In genomic region chr2:8515864-8516533, GRCh38 we compare ENCODE assay signal across 9 cellular contexts.
DNase-seq lines count a peak whose midpoint lies in the region; ATAC-seq, FAIRE-seq and TF ChIP-seq lines count a peak whose summit lies in the region.
"Had no signal": no experiment of that assay in that cellular context is flagged by ENCODE, and none has a peak within 500 bp of the region (broad histone marks: within the 10 kb centered on the region; RNA-seq: fewer than 3 reads in every experiment).

No MANE protein-coding gene starts in this region.

- no peaks in the 10 kb centered on the region for H3K9me3 ChIP-seq in MM.1S (replicated peaks; ENCODE audit: insufficient read depth, low read length)
- H3K9me3 ChIP-seq in ascending aorta, result no peaks in the 10 kb centered on the region

- peaks cover 52% of the 10 kb centered on the region for H3K4me1 ChIP-seq in MM.1S (ENCODE audit: low read length)
- H3K4me1 ChIP-seq in ascending aorta, result peaks cover 0 to 7% of the 10 kb centered on the region in 2 donors

- H3K9me2 ChIP-seq in MM.1S (replicated peaks; ENCODE audit: insufficient read depth, low read length), result no peaks in the 10 kb centered on the region

- peak overlapping the region; percentile 31 to 50 for H3K4me3 Mint-ChIP-seq in activated T-cell treated with anti-CD3 and anti-CD28 coated beads, Interleukin-2, amount 50 U/mL, for 72 hours

- H2AFZ ChIP-seq in MM.1S (ENCODE audit: low read length), result peak overlapping the region; percentile 17; the same call in 1 of the 2 replicates

- TF ChIP-seq CTCF in MM.1S (IDR thresholded peaks at IDR 0.05; ENCODE audit: low read length), result peak; percentile 48
- TF ChIP-seq CTCF in ascending aorta (IDR thresholded peaks at IDR 0.05), result no peak

- peak overlapping the region; percentile 72 for H3K9ac ChIP-seq in MM.1S (ENCODE audit: low read length)

- H3K4me3 ChIP-seq in MM.1S (ENCODE audit: low read length) (peak overlapping the region; percentile 8; the same call in 1 of the 2 replicates), ascending aorta (no peak overlapping the region)

- H3K36me3 ChIP-seq in MM.1S (replicated peaks; ENCODE audit: insufficient read depth, low read length) (no peaks in the 10 kb centered on the region), ascending aorta (no peaks in the 10 kb centered on the region)

- DNase-seq in MM.1S, result peak; percentile 83
- peak; percentile 23 to 37 for DNase-seq in activated T-cell treated with anti-CD3 and anti-CD28 coated beads, Interleukin-2, amount 50 U/mL, for 72 hours
- no peak for DNase-seq in ascending aorta (ENCODE audit: low spot score in 2 of 2)
- no peak for DNase-seq in NCI-H2227 (lab: John Stamatoyannopoulos, UW; ENCODE audit: unreplicated experiment)
- no peak for DNase-seq in HTR-8/SVneo (ENCODE audit: insufficient read length, low spot score)
- no peak for DNase-seq in GF-D8 (lab: John Stamatoyannopoulos, UW)

- no peak for FAIRE-seq in HTR-8/SVneo (lab: Jason Lieb, UNC)
- FAIRE-seq: endothelial cell of umbilical vein had no signal

- H3K27ac ChIP-seq in MM.1S (ENCODE audit: low read length) (peak overlapping the region; percentile 94), ascending aorta (no peak overlapping the region)

- intact Hi-C loops in ascending aorta (cut with DNase I), result no loop called here

- H3K27me3 ChIP-seq in MM.1S (replicated peaks; ENCODE audit: insufficient read depth, low read length), result no peaks in the 10 kb centered on the region
- H3K27me3 ChIP-seq in ascending aorta, result no peaks in the 10 kb centered on the region

- peaks cover 7 to 12% of the 10 kb centered on the region in 2 donors for H3K9me3 Mint-ChIP-seq in activated T-cell treated with anti-CD3 and anti-CD28 coated beads, Interleukin-2, amount 50 U/mL, for 72 hours

- peaks cover 15 to 21% of the 10 kb centered on the region in 2 donors for H3K36me3 Mint-ChIP-seq in activated T-cell treated with anti-CD3 and anti-CD28 coated beads, Interleukin-2, amount 50 U/mL, for 72 hours (ENCODE audit: insufficient read depth in 2 of 2)

- ATAC-seq in GM18498 (IDR thresholded peaks at IDR 0.05; ENCODE audit: unreplicated experiment) (peak; percentile 45), GM21515 (IDR thresholded peaks at IDR 0.05; ENCODE audit: unreplicated experiment) (peak; percentile 48)
- ATAC-seq in activated T-cell treated with anti-CD3 and anti-CD28 coated beads, Interleukin-2, amount 50 U/mL, for 72 hours (replicated peaks in 1 of 2), result peak; percentile 22 to 34

- peaks cover 84% of the 10 kb centered on the region for H3K4me1 Mint-ChIP-seq in activated T-cell treated with anti-CD3 and anti-CD28 coated beads, Interleukin-2, amount 50 U/mL, for 72 hours (ENCODE audit: low read depth)

- H3K4me2 ChIP-seq in MM.1S (ENCODE audit: low read depth, low read length), result peak overlapping the region; percentile 75

- H3F3A ChIP-seq in MM.1S (ENCODE audit: insufficient read depth, low read length), result peaks cover 28% of the 10 kb centered on the region

- H3K27ac Mint-ChIP-seq in activated T-cell treated with anti-CD3 and anti-CD28 coated beads, Interleukin-2, amount 50 U/mL, for 72 hours, result no peak overlapping the region

- no peaks in the 10 kb centered on the region for H3K27me3 Mint-ChIP-seq in activated T-cell treated with anti-CD3 and anti-CD28 coated beads, Interleukin-2, amount 50 U/mL, for 72 hours (ENCODE audit: low read depth)

- H3K79me2 ChIP-seq in MM.1S (ENCODE audit: low read length), result no peaks in the 10 kb centered on the region

- no peaks in the 10 kb centered on the region for H4K20me1 ChIP-seq in MM.1S (ENCODE audit: insufficient read depth, low read length)

Comparison
In these comparisons a context has a peak if more than half of its experiments do, and no peak if none do; other contexts are left out.
1. DNase-seq: peak in MM.1S (single experiment) and activated T-cell treated with anti-CD3 and anti-CD28 coated beads, Interleukin-2, amount 50 U/mL, for 72 hours (2 of 2); none in ascending aorta (0 of 2), NCI-H2227 (single experiment), HTR-8/SVneo (single experiment) and GF-D8 (single experiment).
2. Peak in every context shown above with its lines, with median percentiles within 50 percentile points of each other: ATAC-seq.